8 cellular contexts compared by ENCODE assay signal in genomic region chr10:27743736-27744477, GRCh38. TPM values are rescaled to one million over a fixed set of nuclear protein-coding genes. Genes with fewer than 3 reads are reported as not detected.
A peak's percentile ranks its signal among the peaks of the same experiment; 100 is the strongest.
DNase-seq lines count a peak whose midpoint lies in the region; ATAC-seq and TF ChIP-seq lines count a peak whose summit lies in the region.

No MANE protein-coding gene starts in this region.

- H3K79me1 ChIP-seq in mesenchymal stem cell (replicated peaks; ENCODE audit: low read length, poor library complexity, severe bottlenecking) = no peaks in the 10 kb centered on the region

- peak overlapping the region; percentile 56 for H3K4me3 ChIP-seq in choroid plexus epithelial cell (ENCODE audit: low read depth, low read length)
- peak overlapping the region; percentile 65 to 82 for H3K4me3 ChIP-seq in mesenchymal stem cell (ENCODE audit: insufficient read depth in 1 of 2, low read depth in 1 of 2, low read length in 2 of 2)

- H4K91ac ChIP-seq in mesenchymal stem cell (ENCODE audit: low read length) = no peak overlapping the region

- H3K4me1 ChIP-seq in mesenchymal stem cell (ENCODE audit: control insufficient read depth, insufficient read depth, low read depth, low read length) = peaks cover 49% of the 10 kb centered on the region

- no peak overlapping the region for H2BK12ac ChIP-seq in mesenchymal stem cell (ENCODE audit: low read length in 2 of 2)

- H3K27ac ChIP-seq in mesenchymal stem cell (ENCODE audit: low read length, poor library complexity, severe bottlenecking) = no peak overlapping the region

- ATAC-seq in HG03469 (IDR thresholded peaks at IDR 0.05; ENCODE audit: unreplicated experiment) (no peak), GM21723 (IDR thresholded peaks at IDR 0.05; ENCODE audit: unreplicated experiment) (no peak)

- no peaks in the 10 kb centered on the region for H3K36me3 ChIP-seq in mesenchymal stem cell (ENCODE audit: control insufficient read depth in 1 of 2, insufficient read depth in 2 of 2, low read depth in 1 of 2, low read length in 2 of 2)

- no peak overlapping the region for H3K18ac ChIP-seq in mesenchymal stem cell (ENCODE audit: low read depth in 1 of 2, low read length in 2 of 2)

- whole genome bisulfite sequencing in mesenchymal stem cell = 2% methylated on average over 37 of the region's 43 CpGs

- no peak overlapping the region for H2BK120ac ChIP-seq in mesenchymal stem cell (ENCODE audit: low read depth, low read length)

- DNase-seq in stimulated activated CD4-positive, alpha-beta T cell treated with anti-CD3 and anti-CD28 coated beads, Interleukin-4, amount 100 ng/mL, for 24 hours = peak; percentile 5
- no peak for DNase-seq in stimulated activated CD4-positive, alpha-beta T cell treated with anti-CD3 and anti-CD28 coated beads, Interleukin-15, amount 100 ng/mL, for 24 hours
- DNase-seq in choroid plexus epithelial cell (ENCODE audit: low read depth) = no peak
- peak; percentile 33 for DNase-seq in mesenchymal stem cell
- no peak for DNase-seq in GF-D8 (lab: John Stamatoyannopoulos, UW)
- no peak for DNase-seq in DMS79 treated with DMSO at 0.1 percent for 48 hours (lab: John Stamatoyannopoulos, UW)

- H2AFZ ChIP-seq in mesenchymal stem cell (ENCODE audit: low read depth, low read length) = peak overlapping the region; percentile 36

- no peak overlapping the region for H2BK15ac ChIP-seq in mesenchymal stem cell (ENCODE audit: low read depth, poor library complexity, severe bottlenecking)

- H4K8ac ChIP-seq in mesenchymal stem cell (ENCODE audit: low read length) = no peak overlapping the region

- peak overlapping the region in 1 of 2 experiments; percentile 41 for H3K23ac ChIP-seq in mesenchymal stem cell (ENCODE audit: low read length in 2 of 2)

- H3K9me3 ChIP-seq in mesenchymal stem cell (ENCODE audit: control insufficient read depth, low read length) = no peaks in the 10 kb centered on the region

- no peak overlapping the region for H3K14ac ChIP-seq in mesenchymal stem cell (ENCODE audit: low read length in 2 of 2)

- no peak overlapping the region for H3K4ac ChIP-seq in mesenchymal stem cell (ENCODE audit: low read depth in 1 of 2, low read length in 2 of 2)

- no peak overlapping the region for H2AK5ac ChIP-seq in mesenchymal stem cell (ENCODE audit: low read length, severe bottlenecking)

- peak overlapping the region; percentile 98 for H3K4me2 ChIP-seq in mesenchymal stem cell (ENCODE audit: low read length, poor library complexity, severe bottlenecking)

- H2BK5ac ChIP-seq in mesenchymal stem cell (ENCODE audit: low read depth, low read length, poor library complexity, severe bottlenecking) = no peak overlapping the region

- TF ChIP-seq CTCF in choroid plexus epithelial cell (conservative IDR thresholded peaks at IDR 0.05; ENCODE audit: low read depth, low read length) = no peak

- peaks cover 47 to 76% of the 10 kb centered on the region in 2 experiments for H3K27me3 ChIP-seq in mesenchymal stem cell (ENCODE audit: control insufficient read depth in 1 of 2, insufficient read depth in 1 of 2, low read length in 2 of 2)

- H3K9ac ChIP-seq in mesenchymal stem cell (ENCODE audit: low read length) = peak overlapping the region; percentile 63

RNA-seq across cellular contexts. Expression of gene MKX, which starts 1.7 kb away (rescaled TPM):
- polyA plus RNA-seq in mesenchymal stem cell (2013, experiment 1 of 2) = 0.04 TPM
- 0.01 TPM for polyA plus RNA-seq in mesenchymal stem cell (2013, experiment 2 of 2)

Comparison
In these comparisons a context has a peak if more than half of its experiments do, and no peak if none do; other contexts are left out.
1. DNase-seq: peak in stimulated activated CD4-positive, alpha-beta T cell treated with anti-CD3 and anti-CD28 coated beads, Interleukin-4, amount 100 ng/mL, for 24 hours (single experiment) and mesenchymal stem cell (single experiment); none in stimulated activated CD4-positive, alpha-beta T cell treated with anti-CD3 and anti-CD28 coated beads, Interleukin-15, amount 100 ng/mL, for 24 hours (single experiment), choroid plexus epithelial cell (single experiment), GF-D8 (single experiment) and DMS79 treated with DMSO at 0.1 percent for 48 hours (single experiment).